ENCODE assay signal across 8 cellular contexts in the genomic region with DNA sequence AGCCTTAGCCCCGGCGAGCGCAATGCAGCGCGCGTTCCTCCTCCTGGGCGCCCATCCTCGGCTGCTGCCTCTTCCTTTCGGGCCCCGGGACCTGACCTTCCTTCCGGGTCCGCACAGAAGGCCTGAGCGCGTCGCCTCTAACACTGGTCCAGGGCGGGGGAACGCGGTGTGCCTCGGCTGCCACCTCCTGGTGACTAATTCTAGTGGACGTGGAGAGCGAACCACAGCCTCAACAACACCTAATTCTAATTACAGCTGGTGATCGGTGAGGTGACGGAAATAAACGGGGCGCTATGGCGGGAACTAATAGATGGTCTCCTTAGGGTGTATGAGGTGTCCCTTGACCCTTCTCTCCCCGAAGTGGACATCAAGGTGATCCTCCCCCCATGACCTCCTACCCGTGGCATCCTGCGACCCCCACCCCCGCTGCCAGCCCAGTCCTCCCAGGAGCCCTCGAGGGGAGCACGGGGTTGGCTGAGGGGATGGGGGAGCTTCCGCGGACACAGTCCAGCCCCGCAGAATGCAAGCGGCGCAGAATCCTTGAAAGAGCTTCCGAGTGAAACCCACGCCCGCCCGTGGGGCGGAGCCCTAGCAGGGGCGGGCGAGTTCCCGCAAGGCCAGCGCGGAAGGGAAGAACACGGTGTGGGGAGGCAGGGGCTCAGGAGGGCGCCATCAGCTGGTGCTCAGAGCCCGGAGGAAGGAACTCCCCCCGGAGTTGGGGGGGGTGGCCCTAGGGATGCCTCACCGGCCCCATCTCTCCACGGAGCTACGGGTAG. TPM values are rescaled to one million over a fixed set of nuclear protein-coding genes. Genes with fewer than 3 reads are reported as not detected.
DNase-seq lines count a peak whose midpoint lies in the region; ATAC-seq, FAIRE-seq and TF ChIP-seq lines count a peak whose summit lies in the region.

No MANE protein-coding gene starts in this region.

- peak overlapping the region; percentile 84 for H3K4me2 ChIP-seq in GM12878 (ENCODE audit: control insufficient read depth, insufficient read depth)

- RAD21 ChIA-PET in GM12878 (lab: Charles Lee; ENCODE audit: unreplicated experiment) = interaction anchor here (0.7 to 5.5 kb wide), 41 partner anchors 11 to 420 kb away, joined by 3 to 69 read pairs (median 7); partner anchors contain the start of genes HMSD, SERPINB10 and SERPINB2

- intact Hi-C loops in GM12878 (cut with micrococcal nuclease; ENCODE audit: unreplicated experiment) = loop anchor here (1.0 kb wide), 5 partner anchors 43 to 418 kb away; no protein-coding TSS in a partner anchor

- peak; percentile 79 for DNase-seq in GM13977 (ENCODE audit: low spot score)
- peak; percentile 84 for DNase-seq in NAMALWA (ENCODE audit: low spot score)
- peak in 28 of 34 experiments; percentile 12 to 59 (median 29) for DNase-seq in T-cell
- peak; percentile 67 for DNase-seq in GM12878 (ENCODE audit: low read depth, low spot score)
- peak; percentile 69 for DNase-seq in iPS DF 19.7 (ENCODE audit: low read depth, low spot score)
- DNase-seq in retina = peak; percentile 88
- DNase-seq in SJCRH30 = no peak

- peak overlapping the region in 2 of 3 donors; percentile 39 to 70 for H3K4me3 Mint-ChIP-seq in T-cell

- peak overlapping the region; percentile 80 for H2AFZ ChIP-seq in GM12878 (ENCODE audit: control insufficient read depth, low read depth, low read length)

- no peaks in the 10 kb centered on the region for H4K20me1 ChIP-seq in GM12878 (ENCODE audit: control insufficient read depth, insufficient read depth)

- WGBS in GM12878 (ENCODE audit: insufficient coverage, insufficient replicate concordance, low lambda C conversion rate, missing lambda C conversion rate) = 1% methylated on average over 47 of the region's 54 CpGs

- H3K9me3 ChIP-seq in GM12878 (replicated peaks; ENCODE audit: control insufficient read depth, insufficient read depth, low read length) = no peaks in the 10 kb centered on the region
- no peaks in the 10 kb centered on the region for H3K9me3 ChIP-seq in SJCRH30 (replicated peaks)

- SMC1A ChIA-PET in GM12878 (lab: Charles Lee; ENCODE audit: uncharacterized antibody, unreplicated experiment) = interaction anchor here (0.5 to 6.9 kb wide), 39 partner anchors 8 to 1859 kb away, joined by 3 to 105 read pairs (median 8); partner anchors contain the start of genes HMSD, SERPINB10 and SERPINB2

- H3K27ac Mint-ChIP-seq in T-cell = no peak overlapping the region

- H3K9me3 Mint-ChIP-seq in T-cell = no peaks in the 10 kb centered on the region

- TF ChIP-seq RAD21 in GM12878 (IDR thresholded peaks at IDR 0.05; ENCODE audit: insufficient read depth, low read depth, low read length) = peak; percentile 94

- BruUV-seq in GM12878 (replicated peaks; lab: Mats Ljungman, UMichigan) = no TSS peak

- H3K4me3 ChIP-seq in GM12878 (peak overlapping the region; percentile 73), SJCRH30 (no peak overlapping the region)

- TF ChIP-seq CTCF in GM13977 (IDR thresholded peaks at IDR 0.05; ENCODE audit: extremely low read depth, insufficient read depth, missing control alignments) = peak; percentile 86
- peak; percentile 80 to 91 (median 83) for TF ChIP-seq CTCF in GM12878 (IDR thresholded peaks at IDR 0.05 in 2 of 3, conservative IDR thresholded peaks at IDR 0.05 in 1 of 3; ENCODE audit: control insufficient read depth in 2 of 3, extremely low read depth in 1 of 3, insufficient read depth in 1 of 3, low read depth in 3 of 3, low read length in 3 of 3)

- peak; percentile 98 for FAIRE-seq in GM12878 (lab: Jason Lieb, UNC)

- H3K79me2 ChIP-seq in GM12878 (ENCODE audit: control insufficient read depth, insufficient read depth, low read length) = no peaks in the 10 kb centered on the region

- H3K27me3 ChIP-seq in GM12878 (replicated peaks in 1 of 2; ENCODE audit: control insufficient read depth in 2 of 2, insufficient read depth in 2 of 2, low read length in 1 of 2) (no peaks in the 10 kb centered on the region), SJCRH30 (no peaks in the 10 kb centered on the region)

- peak overlapping the region; percentile 22; the same call in 1 of the 2 replicates for H3K27ac ChIP-seq in GM12878 (ENCODE audit: control insufficient read depth, insufficient read depth)
- H3K27ac ChIP-seq in SJCRH30 = no peak overlapping the region

- peaks cover 9% of the 10 kb centered on the region for H3K4me1 ChIP-seq in GM12878 (ENCODE audit: control insufficient read depth, insufficient read depth, low read length)
- H3K4me1 ChIP-seq in SJCRH30 = no peaks in the 10 kb centered on the region

- CTCF ChIA-PET in T-cell (lab: Charles Lee) = interaction anchor here (0.6 to 1.8 kb wide), 5 partner anchors 27 to 1767 kb away, joined by 3 to 7 read pairs (median 4); no protein-coding TSS in a partner anchor
- CTCF ChIA-PET in GM12878 (lab: Yijun Ruan, JAX) = interaction anchor here (0.6 to 7.2 kb wide), 52 partner anchors 8 to 1742 kb away, joined by 3 to 185 read pairs (median 6); partner anchors contain the start of genes HMSD, SERPINB10 and SERPINB2

- ATAC-seq in HG02588 (IDR thresholded peaks at IDR 0.05; ENCODE audit: unreplicated experiment) (peak; percentile 95), T-cell (replicated peaks in 1 of 4) (peak; percentile 59 to 85 (median 79)), GM12878 (peak; percentile 98)

- POLR2A ChIA-PET in T-cell (lab: Charles Lee) (interaction anchor here in 1 of 2 donors (0.6 kb wide), 1 partner anchor 76 kb away, joined by 3 read pairs; no protein-coding TSS in a partner anchor), GM12878 (lab: Charles Lee) (interaction anchor here (0.5 to 2.1 kb wide), 12 partner anchors 12 to 421 kb away, joined by 3 to 15 read pairs (median 3); partner anchors contain the start of genes SERPINB10 and SERPINB2)

- no peak for TF ChIP-seq EP300 in GM12878 (IDR thresholded peaks at IDR 0.05; ENCODE audit: borderline replicate concordance in 1 of 2, control insufficient read depth in 1 of 2, low read depth in 2 of 2, low read length in 2 of 2)

- peaks cover 0 to 5% (median 4%) of the 10 kb centered on the region in 3 donors for H3K4me1 Mint-ChIP-seq in T-cell

- no peaks in the 10 kb centered on the region for H3K36me3 Mint-ChIP-seq in T-cell

- H3K9ac ChIP-seq in GM12878 (ENCODE audit: control insufficient read depth, insufficient read depth, low read length) = peak overlapping the region; percentile 38

- H3K36me3 ChIP-seq in GM12878 (ENCODE audit: control insufficient read depth in 2 of 2, insufficient read depth in 2 of 2, low read length in 1 of 2) = no peaks in the 10 kb centered on the region
- no peaks in the 10 kb centered on the region for H3K36me3 ChIP-seq in SJCRH30

- in situ Hi-C loops in GM13977 (cut with MboI; ENCODE audit: low pct_unique_long_range_greater_than_20kb, low sequenced_read_pairs, unreplicated experiment) = no loop called here
- in situ Hi-C loops in GM12878 (cut with MboI) = loop anchor here (5.0 kb wide), 1 partner anchor 44 kb away; no protein-coding TSS in a partner anchor

- peaks cover 9 to 18% of the 10 kb centered on the region in 2 donors for H3K27me3 Mint-ChIP-seq in T-cell

- peak; percentile 78 for TF ChIP-seq POLR2A in GM12878 (IDR thresholded peaks at IDR 0.05; ENCODE audit: low read depth, low read length)

RNA-seq across cellular contexts. Expression of gene HMSD, which starts 12.8 kb away (rescaled TPM):
- total RNA-seq in T-cell (1 to 10 TPM in 2 of 5 donors, under 1 TPM in 1, not detected in 2; 0.53 to 1.8 (median 1.6) TPM), GM12878 (2014; rRNA removed) (11.7 and 15.7 TPM in 2 replicates), GM12878 (2014; rRNA removed; fragmentation: Illumina TruSeq; extraction: Trizol) (24.8 and 41.0 TPM in 2 replicates), GM12878 (2021) (49.4 and 62.2 TPM in 2 replicates)
- 61.4 and 70.4 TPM in 2 replicates for total RNA-seq in GM12878 (2013; cell fraction: nucleolus; rRNA removed)
- 6.1 TPM for polyA plus RNA-seq in GM12878 (2011; ENCODE audit: low read depth)
- polyA plus RNA-seq in GM12878 (2011; rRNA removed) (49.2 and 90.9 TPM in 2 replicates), GM12878 (2014; fragmentation: Illumina TruSeq; extraction: Trizol) (45.7 and 83.9 TPM in 2 replicates), GM12878 (2014; fragmentation: Nextera tagmentation; extraction: Ambion mirVana) (10 to 100 TPM; 31.5 to 33.4 TPM), GM12878 (2014; rRNA removed) (24.7 and 38.0 TPM in 2 replicates), GM12878 (2016; fragmentation: Nextera tagmentation; extraction: Ambion mirVana) (10 to 100 TPM; 37.6 to 52.6 TPM)
- 23.5 and 27.0 TPM in 2 replicates for polyA plus RNA-seq in GM12878 (2011; cell fraction: cytosol; rRNA removed)
- 71.1 and 78.5 TPM in 2 replicates for polyA plus RNA-seq in GM12878 (2011; cell fraction: nucleus; rRNA removed)
- 15.3 and 41.5 TPM in 2 replicates for polyA plus RNA-seq in GM12878 (2012)
- polyA minus RNA-seq in GM12878 (2011; rRNA and poly(A)+ RNA removed) = 54.5 and 64.6 TPM in 2 replicates
- polyA minus RNA-seq in GM12878 (2011; cell fraction: cytosol; rRNA and poly(A)+ RNA removed) = 4.7 and 17.2 TPM in 2 replicates
- 76.6 and 118 TPM in 2 replicates for polyA minus RNA-seq in GM12878 (2011; cell fraction: nucleus; rRNA and poly(A)+ RNA removed)
- not detected in 2 replicates for total RNA-seq in SJCRH30 (2014; rRNA removed; shearing (Covaris generic))

RNA-seq across cellular contexts. Expression of gene SERPINB10, which starts 28.6 kb away (rescaled TPM):
- not detected for total RNA-seq in T-cell
- 7.7 and 9.4 TPM in 2 replicates for total RNA-seq in GM12878 (2013; cell fraction: nucleolus; rRNA removed)
- 25.1 and 39.7 TPM in 2 replicates for total RNA-seq in GM12878 (2014; rRNA removed)
- 35.6 and 40.6 TPM in 2 replicates for total RNA-seq in GM12878 (2014; rRNA removed; fragmentation: Illumina TruSeq; extraction: Trizol)
- total RNA-seq in GM12878 (2021) = 17.5 and 21.6 TPM in 2 replicates
- 6.3 TPM for polyA plus RNA-seq in GM12878 (2011; ENCODE audit: low read depth)
- 83.5 and 128 TPM in 2 replicates for polyA plus RNA-seq in GM12878 (2011; rRNA removed)
- polyA plus RNA-seq in GM12878 (2011; cell fraction: cytosol; rRNA removed) = 34.4 and 37.0 TPM in 2 replicates
- polyA plus RNA-seq in GM12878 (2011; cell fraction: nucleus; rRNA removed) = 16.5 and 19.3 TPM in 2 replicates
- 8.7 and 13.2 TPM in 2 replicates for polyA plus RNA-seq in GM12878 (2012)
- polyA plus RNA-seq in GM12878 (2014; fragmentation: Illumina TruSeq; extraction: Trizol) = 44.6 and 64.1 TPM in 2 replicates
- 10 to 100 TPM; 20.7 to 23.1 TPM for polyA plus RNA-seq in GM12878 (2014; fragmentation: Nextera tagmentation; extraction: Ambion mirVana)
- 21.0 and 28.3 TPM in 2 replicates for polyA plus RNA-seq in GM12878 (2014; rRNA removed)
- 10 to 100 TPM; 12.0 to 12.4 TPM for polyA plus RNA-seq in GM12878 (2016; fragmentation: Nextera tagmentation; extraction: Ambion mirVana)
- polyA minus RNA-seq in GM12878 (2011; rRNA and poly(A)+ RNA removed) = 30.3 and 53.0 TPM in 2 replicates
- 10.0 and 14.3 TPM in 2 replicates for polyA minus RNA-seq in GM12878 (2011; cell fraction: cytosol; rRNA and poly(A)+ RNA removed)
- 5.5 and 7.7 TPM in 2 replicates for polyA minus RNA-seq in GM12878 (2011; cell fraction: nucleus; rRNA and poly(A)+ RNA removed)
- not detected in 2 replicates for total RNA-seq in SJCRH30 (2014; rRNA removed; shearing (Covaris generic))

RNA-seq across cellular contexts. Expression of gene SERPINB8, which starts 33.5 kb away (rescaled TPM):
- total RNA-seq in T-cell (10 to 100 TPM; 14.4 to 19.9 (median 14.7) TPM), GM12878 (2014; rRNA removed) (9.9 and 11.2 TPM in 2 replicates), GM12878 (2014; rRNA removed; fragmentation: Illumina TruSeq; extraction: Trizol) (11.1 and 12.1 TPM in 2 replicates), GM12878 (2021) (21.8 and 22.0 TPM in 2 replicates)
- total RNA-seq in GM12878 (2013; cell fraction: nucleolus; rRNA removed) = 23.8 and 26.6 TPM in 2 replicates
- polyA plus RNA-seq in GM12878 (2011; ENCODE audit: low read depth) = 9.4 TPM
- polyA plus RNA-seq in GM12878 (2011; rRNA removed) (28.7 and 35.8 TPM in 2 replicates), GM12878 (2014; fragmentation: Illumina TruSeq; extraction: Trizol) (31.5 and 36.8 TPM in 2 replicates), GM12878 (2014; fragmentation: Nextera tagmentation; extraction: Ambion mirVana) (10 to 100 TPM in 1 of 2 experiments, 1 to 10 TPM in 1; 8.1 to 13.0 TPM), GM12878 (2014; rRNA removed) (15.0 and 20.1 TPM in 2 replicates), GM12878 (2016; fragmentation: Nextera tagmentation; extraction: Ambion mirVana) (10 to 100 TPM; 16.2 to 17.2 TPM)
- 11.4 and 14.4 TPM in 2 replicates for polyA plus RNA-seq in GM12878 (2011; cell fraction: cytosol; rRNA removed)
- 42.5 and 44.8 TPM in 2 replicates for polyA plus RNA-seq in GM12878 (2011; cell fraction: nucleus; rRNA removed)
- 10.4 and 13.6 TPM in 2 replicates for polyA plus RNA-seq in GM12878 (2012)
- polyA minus RNA-seq in GM12878 (2011; rRNA and poly(A)+ RNA removed) = 12.6 and 13.6 TPM in 2 replicates
- 3.6 and 4.0 TPM in 2 replicates for polyA minus RNA-seq in GM12878 (2011; cell fraction: cytosol; rRNA and poly(A)+ RNA removed)
- polyA minus RNA-seq in GM12878 (2011; cell fraction: nucleus; rRNA and poly(A)+ RNA removed) = 15.0 and 23.1 TPM in 2 replicates
- total RNA-seq in SJCRH30 (2014; rRNA removed; shearing (Covaris generic)) = 1.6 and 1.9 TPM in 2 replicates

RNA-seq across cellular contexts. Expression of gene SERPINB2, which starts 48.8 kb away (rescaled TPM):
- not detected for total RNA-seq in T-cell
- total RNA-seq in GM12878 (2013; cell fraction: nucleolus; rRNA removed) = 2.4 and 3.3 TPM in 2 replicates
- total RNA-seq in GM12878 (2014; rRNA removed) = 12.2 and 19.0 TPM in 2 replicates
- 12.2 and 12.9 TPM in 2 replicates for total RNA-seq in GM12878 (2014; rRNA removed; fragmentation: Illumina TruSeq; extraction: Trizol)
- 9.6 and 12.5 TPM in 2 replicates for total RNA-seq in GM12878 (2021)
- polyA plus RNA-seq in GM12878 (2011; ENCODE audit: low read depth) = 0.21 TPM
- polyA plus RNA-seq in GM12878 (2011; rRNA removed) = 25.3 and 32.2 TPM in 2 replicates
- 14.6 and 15.7 TPM in 2 replicates for polyA plus RNA-seq in GM12878 (2011; cell fraction: cytosol; rRNA removed)
- 9.3 and 15.7 TPM in 2 replicates for polyA plus RNA-seq in GM12878 (2011; cell fraction: nucleus; rRNA removed)
- polyA plus RNA-seq in GM12878 (2012) = 0.32 and 0.45 TPM in 2 replicates
- polyA plus RNA-seq in GM12878 (2014; fragmentation: Illumina TruSeq; extraction: Trizol) = 19.2 and 22.2 TPM in 2 replicates
- 10 to 100 TPM; 14.6 to 15.5 TPM for polyA plus RNA-seq in GM12878 (2014; fragmentation: Nextera tagmentation; extraction: Ambion mirVana)
- polyA plus RNA-seq in GM12878 (2014; rRNA removed) = 11.2 and 17.2 TPM in 2 replicates
- polyA plus RNA-seq in GM12878 (2016; fragmentation: Nextera tagmentation; extraction: Ambion mirVana) = 10 to 100 TPM; 12.4 to 13.4 TPM
- polyA minus RNA-seq in GM12878 (2011; rRNA and poly(A)+ RNA removed) = 11.7 and 12.2 TPM in 2 replicates
- 1.8 and 4.4 TPM in 2 replicates for polyA minus RNA-seq in GM12878 (2011; cell fraction: cytosol; rRNA and poly(A)+ RNA removed)
- 3.2 and 4.4 TPM in 2 replicates for polyA minus RNA-seq in GM12878 (2011; cell fraction: nucleus; rRNA and poly(A)+ RNA removed)
- total RNA-seq in SJCRH30 (2014; rRNA removed; shearing (Covaris generic)) = not detected in 2 replicates

Comparison
In these comparisons a context has a peak if more than half of its experiments do, and no peak if none do; other contexts are left out.
1. DNase-seq: peak in GM13977 (single experiment), NAMALWA (single experiment), T-cell (28 of 34), GM12878 (single experiment), iPS DF 19.7 (single experiment) and retina (single experiment); none in SJCRH30 (0 of 2).
2. RNA of gene HMSD, which starts 12.8 kb away (total RNA-seq): 11.7 to 70.4 TPM in GM12878; 0.53 to 1.8 TPM in T-cell and not detected in SJCRH30; every median in the first group is over 4 times any median in the second.
3. Peak in every context shown above with its lines, with median percentiles within 50 percentile points of each other: ATAC-seq.